In the genomic region with DNA sequence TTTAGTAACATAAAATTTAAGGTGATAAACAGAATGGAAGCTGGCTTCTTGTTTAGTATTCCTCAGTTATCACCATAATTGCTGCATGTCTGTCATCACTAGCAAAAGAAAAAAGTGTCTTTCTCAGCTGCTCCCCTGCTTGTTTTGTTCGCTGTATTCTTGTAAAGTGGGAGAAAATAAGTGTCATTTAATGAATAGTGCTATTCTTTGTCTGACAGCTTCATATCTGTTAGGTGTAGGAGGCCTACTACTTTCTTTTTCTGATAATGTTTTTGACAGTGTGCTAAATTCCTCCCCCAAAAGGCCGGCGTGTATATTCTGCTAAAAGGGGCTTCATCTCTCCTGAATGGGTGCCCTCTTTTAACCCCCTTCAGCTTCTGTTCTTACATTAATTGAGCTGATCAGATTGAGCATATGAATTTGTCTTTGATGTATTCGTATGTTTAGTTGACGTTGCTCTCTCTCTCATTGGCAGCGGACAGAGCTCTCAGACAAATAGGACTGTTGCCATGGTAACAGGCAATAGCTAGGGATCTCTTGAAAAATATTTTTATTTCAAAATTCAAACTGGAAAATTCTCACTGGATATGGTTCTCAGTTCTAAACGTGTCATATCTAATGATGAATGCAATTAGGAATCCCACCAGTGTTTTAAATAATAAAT, we compare ENCODE assay signal across 28 cellular contexts.
DNase-seq lines count a peak whose midpoint lies in the region; TF ChIP-seq lines count a peak whose summit lies in the region.
"Had no signal": no experiment of that assay in that cellular context is flagged by ENCODE, and none has a peak within 500 bp of the region (broad histone marks: within the 10 kb centered on the region; RNA-seq: fewer than 3 reads in every experiment).

No MANE protein-coding gene starts in this region.

- no peaks in the 10 kb centered on the region for H3K36me3 Mint-ChIP-seq in H9 (ENCODE audit: insufficient read depth in 1 of 3, low read depth in 3 of 3)
- no peaks in the 10 kb centered on the region for H3K36me3 Mint-ChIP-seq in chondrocyte (ENCODE audit: low read depth)
- H3K36me3 Mint-ChIP-seq: activated naive CD4-positive, alpha-beta T cell treated with anti-CD3 and anti-CD28 coated beads, Interleukin-2, amount 50 U/mL, for 72 hours; naive B cell; stimulated activated effector memory CD8-positive, alpha-beta T cell treated with anti-CD3 and anti-CD28 coated beads, Interleukin-12 subunit alpha, Interleukin-12 subunit beta, amount 100 ng/mL, for 72 hours had no signal

- CTCF ChIA-PET in HEK293T (lab: Yijun Ruan, JAX): no interaction called here

- H3K4me1 ChIP-seq in H9 (ENCODE audit: insufficient read depth, low read length) (peaks cover 3% of the 10 kb centered on the region; the same call in 1 of the 2 replicates), fibroblast of lung (ENCODE audit: control insufficient read depth, extremely low read depth, insufficient read depth, low read length) (no peaks in the 10 kb centered on the region), neuronal stem cell (ENCODE audit: control insufficient read depth in 2 of 2, insufficient read depth in 1 of 2, low read depth in 1 of 2, low read length in 2 of 2) (peaks cover 2 to 14% of the 10 kb centered on the region in 2 donors)
- H3K4me1 ChIP-seq: esophagus squamous epithelium, right atrium auricular region, suprapubic skin had no signal

- no peak overlapping the region for H2BK5ac ChIP-seq in H9 (ENCODE audit: insufficient read length, low read length)
- H2BK5ac ChIP-seq in neuronal stem cell (ENCODE audit: low read length): no peak overlapping the region

- H3K4me3 ChIP-seq in fibroblast of lung (replicated peaks in 1 of 4; ENCODE audit: control extremely low read depth in 1 of 4, insufficient read depth in 1 of 4, low read depth in 3 of 4, low read length in 4 of 4) (no peak overlapping the region), neuronal stem cell (ENCODE audit: low read length in 2 of 2) (no peak overlapping the region)
- H3K4me3 ChIP-seq: cardiac muscle cell, esophagus squamous epithelium, left ventricle myocardium inferior, ovary, right atrium auricular region, SJCRH30, suprapubic skin had no signal

- H3K27me3 ChIP-seq in H9 (ENCODE audit: insufficient read depth, low read length): no peaks in the 10 kb centered on the region
- H3K27me3 ChIP-seq in fibroblast of lung (ENCODE audit: control insufficient read depth, insufficient read depth, low read length): no peaks in the 10 kb centered on the region
- no peaks in the 10 kb centered on the region for H3K27me3 ChIP-seq in neuronal stem cell (ENCODE audit: control insufficient read depth in 3 of 3, insufficient read depth in 3 of 3, low read depth in 1 of 3, low read length in 3 of 3)
- H3K27me3 ChIP-seq: cardiac muscle cell, esophagus squamous epithelium, ovary, right atrium auricular region, SJCRH30, suprapubic skin had no signal

- H3K14ac ChIP-seq in H9 (ENCODE audit: insufficient read depth, low read length) (no peak overlapping the region), neuronal stem cell (ENCODE audit: low read length) (no peak overlapping the region)

- no peak overlapping the region for H3K27ac ChIP-seq in H9 (ENCODE audit: insufficient read length, low read depth, low read length)
- no peak overlapping the region for H3K27ac ChIP-seq in fibroblast of lung (ENCODE audit: insufficient read depth, low read length)
- no peak overlapping the region for H3K27ac ChIP-seq in neuronal stem cell (replicated peaks; ENCODE audit: low read length)
- H3K27ac ChIP-seq: cardiac muscle cell, esophagus squamous epithelium, left ventricle myocardium inferior, ovary, right atrium auricular region, SJCRH30, suprapubic skin had no signal

- no peak overlapping the region for H4K8ac ChIP-seq in H9 (replicated peaks; ENCODE audit: insufficient read length, low read depth, low read length)
- H4K8ac ChIP-seq in neuronal stem cell (ENCODE audit: low read depth, low read length): no peak overlapping the region

- H3K4me2 ChIP-seq in H9 (ENCODE audit: insufficient read depth, insufficient read length, low read length): no peak overlapping the region
- H3K4me2 ChIP-seq in fibroblast of lung (ENCODE audit: extremely low read depth, insufficient read depth, low read length): no peak overlapping the region
- H3K4me2 ChIP-seq in neuronal stem cell (ENCODE audit: insufficient read depth, low read length, poor library complexity, severe bottlenecking): no peak overlapping the region

- H2BK15ac ChIP-seq in H9 (ENCODE audit: low read depth, low read length): no peak overlapping the region
- H2BK15ac ChIP-seq in neuronal stem cell (ENCODE audit: low read length): no peak overlapping the region

- no peaks in the 10 kb centered on the region for H3K9me3 Mint-ChIP-seq in H9
- H3K9me3 Mint-ChIP-seq in chondrocyte (ENCODE audit: low read depth): no peaks in the 10 kb centered on the region
- H3K9me3 Mint-ChIP-seq: activated CD4-positive, alpha-beta memory T cell treated with anti-CD3 and anti-CD28 coated beads, Interleukin-2, amount 10 ng/mL, durations not matched to agents 7 days and 5 days; activated naive CD4-positive, alpha-beta T cell treated with anti-CD3 and anti-CD28 coated beads, Interleukin-2, amount 50 U/mL, for 72 hours; naive B cell; stimulated activated effector memory CD8-positive, alpha-beta T cell treated with anti-CD3 and anti-CD28 coated beads, Interleukin-12 subunit alpha, Interleukin-12 subunit beta, amount 100 ng/mL, for 72 hours had no signal

- POLR2A ChIA-PET in HEK293T (lab: Yijun Ruan, JAX): no interaction called here

- H3K23ac ChIP-seq in H9 (ENCODE audit: insufficient read length, low read depth, low read length) (no peak overlapping the region), neuronal stem cell (ENCODE audit: low read depth, low read length, poor library complexity) (no peak overlapping the region)

- H4K20me1 ChIP-seq in H9 (ENCODE audit: control insufficient read depth, insufficient read depth, insufficient read length) (no peaks in the 10 kb centered on the region), fibroblast of lung (ENCODE audit: control insufficient read depth, extremely low read depth, insufficient read depth, low read length) (no peaks in the 10 kb centered on the region)

- H2AFZ ChIP-seq in H9 (ENCODE audit: low read length) (no peak overlapping the region), fibroblast of lung (ENCODE audit: low read length) (no peak overlapping the region), neuronal stem cell (ENCODE audit: low read length) (peak overlapping the region; percentile 36)

- no CpG with 5 or more reads among the region's 7 CpGs for WGBS in H9 (ENCODE audit: extremely low coverage, insufficient read length, low lambda C conversion rate)
- no CpG with 5 or more reads among the region's 7 CpGs for WGBS in neuronal stem cell (ENCODE audit: extremely low coverage in 2 of 2, insufficient read length in 2 of 2, insufficient replicate concordance in 1 of 2), 2 donors

- H3K36me3 ChIP-seq in fibroblast of lung (ENCODE audit: control insufficient read depth, insufficient read depth, low read length): no peaks in the 10 kb centered on the region
- no peaks in the 10 kb centered on the region for H3K36me3 ChIP-seq in neuronal stem cell (replicated peaks in 1 of 2; ENCODE audit: control insufficient read depth in 2 of 2, insufficient read depth in 2 of 2, low read length in 2 of 2)
- H3K36me3 ChIP-seq: cardiac muscle cell, esophagus squamous epithelium, left ventricle myocardium inferior, ovary, right atrium auricular region, SJCRH30, suprapubic skin had no signal

- no peaks in the 10 kb centered on the region for H3K27me3 Mint-ChIP-seq in H9 (ENCODE audit: low read depth)
- no peaks in the 10 kb centered on the region for H3K27me3 Mint-ChIP-seq in chondrocyte (ENCODE audit: low read depth)
- H3K27me3 Mint-ChIP-seq: activated CD4-positive, alpha-beta memory T cell treated with anti-CD3 and anti-CD28 coated beads, Interleukin-2, amount 10 ng/mL, durations not matched to agents 7 days and 5 days; naive B cell had no signal

- H4K5ac ChIP-seq in H9 (ENCODE audit: insufficient read length, low read depth, low read length): no peak overlapping the region

- H2BK120ac ChIP-seq in H9 (ENCODE audit: low read depth, low read length, poor library complexity, severe bottlenecking) (no peak overlapping the region), neuronal stem cell (ENCODE audit: low read depth, low read length) (no peak overlapping the region)

- peaks cover 15% of the 10 kb centered on the region; the same call in 1 of the 2 replicates for H3K79me2 ChIP-seq in H9 (ENCODE audit: insufficient read depth, low read length)
- H3K79me2 ChIP-seq in fibroblast of lung (ENCODE audit: control insufficient read depth, insufficient read depth, low read length): no peaks in the 10 kb centered on the region

- peak overlapping the region in 2 of 3 experiments; percentile 33 to 82; a peak in 4 of 7 replicates for H3K27ac Mint-ChIP-seq in H9
- H3K27ac Mint-ChIP-seq in chondrocyte (ENCODE audit: unreplicated experiment): no peak overlapping the region
- H3K27ac Mint-ChIP-seq: activated CD4-positive, alpha-beta memory T cell treated with anti-CD3 and anti-CD28 coated beads, Interleukin-2, amount 10 ng/mL, durations not matched to agents 7 days and 5 days; activated naive CD4-positive, alpha-beta T cell treated with anti-CD3 and anti-CD28 coated beads, Interleukin-2, amount 50 U/mL, for 72 hours; naive B cell; stimulated activated effector memory CD8-positive, alpha-beta T cell treated with anti-CD3 and anti-CD28 coated beads, Interleukin-12 subunit alpha, Interleukin-12 subunit beta, amount 100 ng/mL, for 72 hours had no signal

- H3K4ac ChIP-seq in H9 (ENCODE audit: low read depth, low read length) (no peak overlapping the region), neuronal stem cell (ENCODE audit: low read length) (no peak overlapping the region)

- TF ChIP-seq CTCF in H9 (conservative IDR thresholded peaks at IDR 0.05): no peak
- no peak for TF ChIP-seq CTCF in fibroblast of lung (conservative IDR thresholded peaks at IDR 0.05 in 1 of 2, IDR thresholded peaks at IDR 0.05 in 1 of 2; ENCODE audit: low read depth in 1 of 2, low read length in 2 of 2)
- TF ChIP-seq CTCF in chondrocyte (IDR thresholded peaks at IDR 0.05): no peak

- DNase-seq in H9 (no peak), SHP77 (lab: John Stamatoyannopoulos, UW) (peak; percentile 28 to 41), fibroblast of lung (ENCODE audit: low read depth in 2 of 2) (peak; percentile 5 to 19), neuronal stem cell (ENCODE audit: low spot score) (no peak), HEK293T (ENCODE audit: extremely low spot score) (no peak), chondrocyte (ENCODE audit: low spot score) (no peak)
- no peak for DNase-seq in activated CD8-positive, alpha-beta memory T cell treated with anti-CD3 and anti-CD28 coated beads, Interleukin-2, amount 50 U/mL, for 48 hours
- DNase-seq: activated CD4-positive, alpha-beta memory T cell treated with anti-CD3 and anti-CD28 coated beads, Interleukin-2, amount 10 ng/mL, durations not matched to agents 7 days and 5 days; activated CD4-positive, CD25-positive, alpha-beta regulatory T cell; Calu3; EL; esophagus squamous epithelium; GOT3; islet precursor cell; left ventricle myocardium inferior; naive B cell; NCI-H146; NCI-H524; ovary; SJCRH30; stimulated activated CD4-positive, alpha-beta T cell treated with anti-CD3 and anti-CD28 coated beads, Interleukin-12 subunit alpha, Interleukin-12 subunit beta, amount 100 ng/mL, for 4 hours; stimulated activated CD4-positive, alpha-beta T cell treated with anti-CD3 and anti-CD28 coated beads, Interleukin-4, amount 100 ng/mL, for 24 hours; T-helper 1 cell had no signal

- no peak overlapping the region for H3K9ac ChIP-seq in H9 (ENCODE audit: extremely low read depth, insufficient read length, low read length)
- no peak overlapping the region for H3K9ac ChIP-seq in fibroblast of lung (ENCODE audit: insufficient read depth, low read length)
- H3K9ac ChIP-seq in neuronal stem cell (ENCODE audit: low read depth, low read length, poor library complexity): no peak overlapping the region

- H3K56ac ChIP-seq in H9 (ENCODE audit: insufficient read length, low read depth, low read length): no peak overlapping the region

- peaks cover 23 to 50% of the 10 kb centered on the region in 2 experiments for H3K4me1 Mint-ChIP-seq in H9
- no peaks in the 10 kb centered on the region for H3K4me1 Mint-ChIP-seq in chondrocyte (ENCODE audit: low read depth)
- H3K4me1 Mint-ChIP-seq: activated CD4-positive, alpha-beta memory T cell treated with anti-CD3 and anti-CD28 coated beads, Interleukin-2, amount 10 ng/mL, durations not matched to agents 7 days and 5 days; naive B cell; stimulated activated effector memory CD8-positive, alpha-beta T cell treated with anti-CD3 and anti-CD28 coated beads, Interleukin-12 subunit alpha, Interleukin-12 subunit beta, amount 100 ng/mL, for 72 hours had no signal

- H3K23me2 ChIP-seq in H9 (ENCODE audit: insufficient read length, low read depth, low read length, poor library complexity, severe bottlenecking): no peaks in the 10 kb centered on the region

- no peak overlapping the region for H2BK20ac ChIP-seq in H9 (ENCODE audit: low read depth, low read length, poor library complexity, severe bottlenecking)

- H3K4me3 Mint-ChIP-seq in H9 (no peak overlapping the region), chondrocyte (ENCODE audit: unreplicated experiment) (no peak overlapping the region)
- H3K4me3 Mint-ChIP-seq: activated CD4-positive, alpha-beta memory T cell treated with anti-CD3 and anti-CD28 coated beads, Interleukin-2, amount 10 ng/mL, durations not matched to agents 7 days and 5 days; naive B cell; stimulated activated effector memory CD8-positive, alpha-beta T cell treated with anti-CD3 and anti-CD28 coated beads, Interleukin-12 subunit alpha, Interleukin-12 subunit beta, amount 100 ng/mL, for 72 hours had no signal

- no peak overlapping the region for H4K91ac ChIP-seq in H9 (ENCODE audit: insufficient read length, low read depth, low read length)
- H4K91ac ChIP-seq in neuronal stem cell (ENCODE audit: low read depth, low read length, poor library complexity): no peak overlapping the region

- H3K79me1 ChIP-seq in H9 (ENCODE audit: insufficient read depth, low read depth, low read length, poor library complexity, severe bottlenecking): no peaks in the 10 kb centered on the region
- no peaks in the 10 kb centered on the region for H3K79me1 ChIP-seq in neuronal stem cell (ENCODE audit: low read depth, low read length)

- no peak overlapping the region for H2BK12ac ChIP-seq in H9 (ENCODE audit: insufficient read length, low read depth, low read length)
- no peak overlapping the region for H2BK12ac ChIP-seq in neuronal stem cell (ENCODE audit: low read length)

- H3K9me3 ChIP-seq in H9 (ENCODE audit: control insufficient read depth, low read depth, low read length): no peaks in the 10 kb centered on the region
- H3K9me3 ChIP-seq in fibroblast of lung (ENCODE audit: control insufficient read depth, insufficient read depth, low read depth, low read length): no peaks in the 10 kb centered on the region
- no peaks in the 10 kb centered on the region for H3K9me3 ChIP-seq in neuronal stem cell (replicated peaks in 1 of 2; ENCODE audit: control insufficient read depth in 2 of 2, insufficient read depth in 1 of 2, low read depth in 1 of 2, low read length in 2 of 2)
- H3K9me3 ChIP-seq: esophagus squamous epithelium, left ventricle myocardium inferior, ovary, right atrium auricular region, SJCRH30, suprapubic skin had no signal

- no peak overlapping the region for H2AK5ac ChIP-seq in H9 (ENCODE audit: insufficient read length, low read length)
- H2AK5ac ChIP-seq in neuronal stem cell (ENCODE audit: low read depth, low read length): no peak overlapping the region

- H3K18ac ChIP-seq in H9 (ENCODE audit: insufficient read length, low read depth, low read length) (no peak overlapping the region), neuronal stem cell (ENCODE audit: low read length) (no peak overlapping the region)

- no peak overlapping the region for H3T11ph ChIP-seq in H9 (ENCODE audit: low read length)

Comparison
In these comparisons a context has a peak if more than half of its experiments do, and no peak if none do; other contexts are left out.
1. DNase-seq: peak in SHP77 (2 of 2) and fibroblast of lung (2 of 2); none in H9 (single experiment), neuronal stem cell (single experiment), HEK293T (single experiment), chondrocyte (single experiment) and activated CD8-positive, alpha-beta memory T cell treated with anti-CD3 and anti-CD28 coated beads, Interleukin-2, amount 50 U/mL, for 48 hours (single experiment).